ENCODE assay signal across 17 cellular contexts in genomic region chr15:85770722-85771041, GRCh38. TPM values are rescaled to one million over a fixed set of nuclear protein-coding genes. Genes with fewer than 3 reads are reported as not detected.
DNase-seq lines count a peak whose midpoint lies in the region; ATAC-seq and TF ChIP-seq lines count a peak whose summit lies in the region.
"Had no signal": no experiment of that assay in that cellular context is flagged by ENCODE, and none has a peak within 500 bp of the region (broad histone marks: within the 10 kb centered on the region; RNA-seq: fewer than 3 reads in every experiment).

No MANE protein-coding gene starts in this region.

- no peaks in the 10 kb centered on the region for H3K9me3 Mint-ChIP-seq in activated naive CD8-positive, alpha-beta T cell treated with anti-CD3 and anti-CD28 coated beads, Interleukin-2, amount 10 ng/mL, durations not matched to agents 7 days and 5 days
- H3K9me3 Mint-ChIP-seq in activated naive CD8-positive, alpha-beta T cell treated with anti-CD3 and anti-CD28 coated beads for 36 hours = no peaks in the 10 kb centered on the region
- H3K9me3 Mint-ChIP-seq: CD8-positive, alpha-beta memory T cell had no signal

- H3K4me1 Mint-ChIP-seq in activated naive CD8-positive, alpha-beta T cell treated with anti-CD3 and anti-CD28 coated beads, Interleukin-2, amount 10 ng/mL, durations not matched to agents 7 days and 5 days = no peaks in the 10 kb centered on the region
- H3K4me1 Mint-ChIP-seq in activated naive CD8-positive, alpha-beta T cell treated with anti-CD3 and anti-CD28 coated beads for 36 hours = peaks cover 4% of the 10 kb centered on the region

- H3K9me3 ChIP-seq in esophagus squamous epithelium (no peaks in the 10 kb centered on the region), osteoblast (ENCODE audit: low read depth, low read length) (no peaks in the 10 kb centered on the region), upper lobe of right lung (no peaks in the 10 kb centered on the region)
- H3K9me3 ChIP-seq: HAP-1 had no signal

- H3K27me3 ChIP-seq in esophagus squamous epithelium = no peaks in the 10 kb centered on the region
- no peaks in the 10 kb centered on the region for H3K27me3 ChIP-seq in osteoblast (ENCODE audit: insufficient read depth, low read length)
- no peaks in the 10 kb centered on the region for H3K27me3 ChIP-seq in upper lobe of right lung
- H3K27me3 ChIP-seq: BLaER1 treated with 17β-estradiol and CSF1 and Interleukin-3, amounts not matched to agents 10 nM and 100 nM had no signal

- H3K4me3 Mint-ChIP-seq in activated naive CD8-positive, alpha-beta T cell treated with anti-CD3 and anti-CD28 coated beads, Interleukin-2, amount 10 ng/mL, durations not matched to agents 7 days and 5 days = no peak overlapping the region
- H3K4me3 Mint-ChIP-seq in activated naive CD8-positive, alpha-beta T cell treated with anti-CD3 and anti-CD28 coated beads for 36 hours = no peak overlapping the region
- H3K4me3 Mint-ChIP-seq: CD8-positive, alpha-beta memory T cell had no signal

- peaks cover 51% of the 10 kb centered on the region for H3K79me2 ChIP-seq in osteoblast (ENCODE audit: insufficient read depth, low read length)

- H3K4me2 ChIP-seq in osteoblast (ENCODE audit: insufficient read depth, low read length) = no peak overlapping the region
- H3K4me2 ChIP-seq: BLaER1 treated with 17β-estradiol and CSF1 and Interleukin-3, amounts not matched to agents 10 nM and 100 nM had no signal

- DNase-seq in activated naive CD8-positive, alpha-beta T cell treated with anti-CD3 and anti-CD28 coated beads, Interleukin-2, amount 10 ng/mL, durations not matched to agents 7 days and 5 days = no peak
- DNase-seq in activated naive CD8-positive, alpha-beta T cell treated with anti-CD3 and anti-CD28 coated beads for 36 hours = no peak
- DNase-seq in esophagus squamous epithelium (lab: John Stamatoyannopoulos, UW) = no peak
- DNase-seq in osteoblast (ENCODE audit: insufficient read length, low spot score, missing footprints) = peak; percentile 34
- no peak for DNase-seq in upper lobe of right lung
- no peak for DNase-seq in left colon
- DNase-seq in substantia nigra (lab: John Stamatoyannopoulos, UW) = no peak
- DNase-seq: CD8-positive, alpha-beta memory T cell; DMS79 treated with DMSO at 0.1 percent for 48 hours; NCI-H187; NCI-H446; NCI-H748 treated with DMSO at 0.1 percent for 48 hours; OCI-M1 had no signal

- H3K4me3 ChIP-seq in esophagus squamous epithelium (no peak overlapping the region), osteoblast (ENCODE audit: insufficient read depth, low read length) (no peak overlapping the region), upper lobe of right lung (no peak overlapping the region)
- H3K4me3 ChIP-seq: BLaER1 treated with 17β-estradiol and CSF1 and Interleukin-3, amounts not matched to agents 10 nM and 100 nM; HAP-1 had no signal

- 86 to 100% methylated on average over 2 to 3 of the region's 7 CpGs for WGBS in esophagus squamous epithelium, 2 donors

- H3K36me3 ChIP-seq in esophagus squamous epithelium (peaks cover 0 to 23% (median 0%) of the 10 kb centered on the region in 3 donors), osteoblast (ENCODE audit: insufficient read depth, low read length) (peaks cover 3% of the 10 kb centered on the region), upper lobe of right lung (no peaks in the 10 kb centered on the region)

- no peaks in the 10 kb centered on the region for H3K27me3 Mint-ChIP-seq in activated naive CD8-positive, alpha-beta T cell treated with anti-CD3 and anti-CD28 coated beads, Interleukin-2, amount 10 ng/mL, durations not matched to agents 7 days and 5 days
- no peaks in the 10 kb centered on the region for H3K27me3 Mint-ChIP-seq in activated naive CD8-positive, alpha-beta T cell treated with anti-CD3 and anti-CD28 coated beads for 36 hours
- H3K27me3 Mint-ChIP-seq: CD8-positive, alpha-beta memory T cell had no signal

- no peak for ATAC-seq in activated naive CD8-positive, alpha-beta T cell treated with anti-CD3 and anti-CD28 coated beads, Interleukin-2, amount 10 ng/mL, durations not matched to agents 7 days and 5 days (ENCODE audit: low read depth)
- ATAC-seq in upper lobe of right lung (no peak), GM21528 (IDR thresholded peaks at IDR 0.05; ENCODE audit: low FRiP score, unreplicated experiment) (no peak), left colon (no peak)

- TF ChIP-seq CTCF in esophagus squamous epithelium (IDR thresholded peaks at IDR 0.05) (no peak), osteoblast (IDR thresholded peaks at IDR 0.05; ENCODE audit: extremely low read depth, low read depth, low read length) (no peak), upper lobe of right lung (IDR thresholded peaks at IDR 0.05) (no peak)

- intact Hi-C loops in esophagus squamous epithelium (cut with DNase I) (no loop called here), upper lobe of right lung (cut with DNase I) (no loop called here), left colon (cut with DNase I, micrococcal nuclease) (no loop called here)

- H3K27ac ChIP-seq in esophagus squamous epithelium (peak overlapping the region in 3 of 4 donors; percentile 48 to 73 (median 50)), osteoblast (ENCODE audit: low read depth, low read length) (peak overlapping the region; percentile 38), upper lobe of right lung (peak overlapping the region; percentile 26), substantia nigra (ENCODE audit: low read depth, low read length, poor library complexity, severe bottlenecking) (no peak overlapping the region)
- H3K27ac ChIP-seq: BLaER1 treated with 17β-estradiol and CSF1 and Interleukin-3, amounts not matched to agents 10 nM and 100 nM; HL-60 had no signal

- no peaks in the 10 kb centered on the region for H3K36me3 Mint-ChIP-seq in activated naive CD8-positive, alpha-beta T cell treated with anti-CD3 and anti-CD28 coated beads, Interleukin-2, amount 10 ng/mL, durations not matched to agents 7 days and 5 days
- no peaks in the 10 kb centered on the region for H3K36me3 Mint-ChIP-seq in activated naive CD8-positive, alpha-beta T cell treated with anti-CD3 and anti-CD28 coated beads for 36 hours

- peaks cover 12 to 48% (median 21%) of the 10 kb centered on the region in 3 donors for H3K4me1 ChIP-seq in esophagus squamous epithelium
- peaks cover 21% of the 10 kb centered on the region for H3K4me1 ChIP-seq in osteoblast (ENCODE audit: insufficient read depth, low read length)
- peaks cover 18% of the 10 kb centered on the region for H3K4me1 ChIP-seq in upper lobe of right lung
- H3K4me1 ChIP-seq: HAP-1 had no signal

- H3K27ac Mint-ChIP-seq in activated naive CD8-positive, alpha-beta T cell treated with anti-CD3 and anti-CD28 coated beads, Interleukin-2, amount 10 ng/mL, durations not matched to agents 7 days and 5 days = peak overlapping the region; percentile 6
- H3K27ac Mint-ChIP-seq in activated naive CD8-positive, alpha-beta T cell treated with anti-CD3 and anti-CD28 coated beads for 36 hours = no peak overlapping the region

- no peak overlapping the region for H2AFZ ChIP-seq in osteoblast (ENCODE audit: low read length)

- POLR2A ChIA-PET in activated naive CD8-positive, alpha-beta T cell treated with anti-CD3 and anti-CD28 coated beads, Interleukin-2, amount 10 ng/mL, durations not matched to agents 7 days and 5 days (lab: Charles Lee) = no interaction called here

- H4K20me1 ChIP-seq in osteoblast (ENCODE audit: insufficient read depth, low read length) = peaks cover 26% of the 10 kb centered on the region

- no peak for TF ChIP-seq POLR2A in esophagus squamous epithelium (IDR thresholded peaks at IDR 0.05)

RNA-seq across cellular contexts. Expression of gene KLHL25, which starts 24.0 kb away (rescaled TPM):
- total RNA-seq in activated naive CD8-positive, alpha-beta T cell treated with anti-CD3 and anti-CD28 coated beads, Interleukin-2, amount 10 ng/mL, durations not matched to agents 7 days and 5 days = 1 to 10 TPM; 6.9 to 7.1 TPM
- 1 to 10 TPM; 2.9 to 3.7 TPM for total RNA-seq in activated naive CD8-positive, alpha-beta T cell treated with anti-CD3 and anti-CD28 coated beads for 36 hours
- total RNA-seq in esophagus squamous epithelium = 10 to 100 TPM in 1 of 4 donors, 1 to 10 TPM in 3; 3.1 to 11.6 (median 8.1) TPM
- 3.8 and 4.3 TPM in 2 replicates for total RNA-seq in osteoblast
- 4.7 TPM for total RNA-seq in upper lobe of right lung
- total RNA-seq in left colon = 1 to 10 TPM; 6.0 to 6.8 TPM
